11 cellular contexts compared by ENCODE assay signal in genomic region chr14:68841030-68841809, GRCh38. TPM values are rescaled to one million over a fixed set of nuclear protein-coding genes. Genes with fewer than 3 reads are reported as not detected.
A peak's percentile ranks its signal among the peaks of the same experiment; 100 is the strongest.
DNase-seq lines count a peak whose midpoint lies in the region; ATAC-seq and TF ChIP-seq lines count a peak whose summit lies in the region.
"Had no signal": no experiment of that assay in that cellular context is flagged by ENCODE, and none has a peak within 500 bp of the region (broad histone marks: within the 10 kb centered on the region; RNA-seq: fewer than 3 reads in every experiment).

No MANE protein-coding gene starts in this region.

- CTCF ChIA-PET in T-cell (lab: Charles Lee): interaction anchor here in 1 of 2 donors (0.6 kb wide), 1 partner anchor 9 kb away, joined by 3 read pairs; no protein-coding TSS in a partner anchor

- POLR2A ChIA-PET in T-cell (lab: Charles Lee): no interaction called here

- peaks cover 0 to 8% of the 10 kb centered on the region in 2 donors for H3K27me3 Mint-ChIP-seq in T-cell

- H3K27ac Mint-ChIP-seq in T-cell: peak overlapping the region; percentile 7 to 36

- peak overlapping the region; percentile 43 for H3K4me2 ChIP-seq in skeletal muscle satellite cell (ENCODE audit: low read length)
- H3K4me2 ChIP-seq: PC-9 had no signal

- H3K9me3 Mint-ChIP-seq in T-cell: peaks cover 4 to 6% (median 5%) of the 10 kb centered on the region in 3 donors

- ATAC-seq in T-cell (replicated peaks in 1 of 4): peak in 2 of 4 experiments; percentile 34 to 60

- H3K9ac ChIP-seq in skeletal muscle satellite cell (ENCODE audit: low read depth, low read length): peak overlapping the region; percentile 40

- no peak overlapping the region for H3K4me3 Mint-ChIP-seq in T-cell

- peaks cover 22% of the 10 kb centered on the region for H3K36me3 ChIP-seq in skeletal muscle satellite cell (ENCODE audit: insufficient read depth, low read length)

- DNase-seq in GM03348 (ENCODE audit: low spot score) (peak; percentile 36), T-cell (peak in 5 of 34 experiments; percentile 24 to 39 (median 36)), fibroblast of pulmonary artery (ENCODE audit: low read depth) (peak; percentile 35), GOT3 (lab: John Stamatoyannopoulos, UW) (no peak), KG1 (lab: John Stamatoyannopoulos, UW) (no peak), activated gamma-delta T cell (lab: John Stamatoyannopoulos, UW) (no peak)
- DNase-seq: activated CD4-positive, alpha-beta T cell treated with anti-CD3 and anti-CD28 coated beads, Interleukin-2, amount 50 U/mL, for 48 hours; effector CD8-positive, alpha-beta T cell; NCI-H2227 treated with DMSO at 0.1 percent for 48 hours; PC-9 had no signal

- no peaks in the 10 kb centered on the region for H3K27me3 ChIP-seq in skeletal muscle satellite cell (ENCODE audit: control insufficient read depth, insufficient read depth, low read length)

- H3K9me3 ChIP-seq in skeletal muscle satellite cell (replicated peaks; ENCODE audit: low read length): no peaks in the 10 kb centered on the region

- TF ChIP-seq CTCF in fibroblast of pulmonary artery (IDR thresholded peaks at IDR 0.05; ENCODE audit: low read length, missing control alignments): no peak

- H3K4me3 ChIP-seq in fibroblast of pulmonary artery (replicated peaks; ENCODE audit: low read depth, low read length) (no peak overlapping the region), skeletal muscle satellite cell (ENCODE audit: low read length) (no peak overlapping the region)
- H3K4me3 ChIP-seq: PC-9 had no signal

- H3K4me1 Mint-ChIP-seq in T-cell: peaks cover 19 to 32% (median 20%) of the 10 kb centered on the region in 3 donors

- peaks cover 22% of the 10 kb centered on the region for H3K4me1 ChIP-seq in skeletal muscle satellite cell (ENCODE audit: control insufficient read depth, insufficient read depth, low read length)

- peaks cover 14% of the 10 kb centered on the region for H3K36me3 Mint-ChIP-seq in T-cell

RNA-seq across cellular contexts. Expression of gene ZFP36L1, which starts 48.4 kb away (rescaled TPM):
- total RNA-seq in T-cell: 100 to 1,000 TPM; 123 to 253 (median 233) TPM
- total RNA-seq in skeletal muscle satellite cell (2012; rRNA removed): 97.0 and 105 TPM in 2 replicates

Comparison
In these comparisons a context has a peak if more than half of its experiments do, and no peak if none do; other contexts are left out.
1. DNase-seq: peak in GM03348 (single experiment) and fibroblast of pulmonary artery (single experiment); none in GOT3 (single experiment), KG1 (single experiment) and activated gamma-delta T cell (single experiment).